In genomic region chr11:76233936-76234703, GRCh38 we compare ENCODE assay signal across 8 cellular contexts. TPM values are rescaled to one million over a fixed set of nuclear protein-coding genes. Genes with fewer than 3 reads are reported as not detected.
DNase-seq lines count a peak whose midpoint lies in the region; ATAC-seq and TF ChIP-seq lines count a peak whose summit lies in the region.

No MANE protein-coding gene starts in this region.

- no peak overlapping the region for H2AK5ac ChIP-seq in mesendoderm (ENCODE audit: low read length)

- TF ChIP-seq POLR2A in upper lobe of left lung (IDR thresholded peaks at IDR 0.05): peak in 1 of 4 donors; percentile 73

- CTCF ChIA-PET in HEK293 (lab: Yijun Ruan, JAX) (interaction anchor here (0.7 to 1.6 kb wide), 7 partner anchors 11 to 81 kb away, joined by 3 to 10 read pairs (median 3); no protein-coding TSS in a partner anchor), SK-N-SH (lab: Yijun Ruan, JAX) (interaction anchor here (0.6 to 5.5 kb wide), 10 partner anchors 9 to 670 kb away, joined by 3 to 91 read pairs (median 3); partner anchors contain the start of gene WNT11)

- DNase-seq in EL (peak; percentile 33), SK-N-SH (peak; percentile 74), mesendoderm (no peak), upper lobe of left lung (peak in 1 of 2 donors; percentile 38), NCI-H1105 (lab: John Stamatoyannopoulos, UW) (no peak)
- no peak for DNase-seq in effector memory CD4-positive, alpha-beta T cell

- H3K4me1 ChIP-seq in HEK293 (ENCODE audit: control insufficient read depth, insufficient read depth, low read length) (no peaks in the 10 kb centered on the region; the same call in 1 of the 2 replicates), SK-N-SH (ENCODE audit: control insufficient read depth in 1 of 2, insufficient read depth in 2 of 2, low read depth in 1 of 2, low read length in 1 of 2) (peaks cover 0 to 35% of the 10 kb centered on the region in 2 experiments; a peak in 2 of 4 replicates), mesendoderm (ENCODE audit: control insufficient read depth, low read depth, low read length) (no peaks in the 10 kb centered on the region), upper lobe of left lung (peaks cover 10 to 23% (median 17%) of the 10 kb centered on the region in 4 donors)
- peaks cover 22% of the 10 kb centered on the region for H3K4me1 ChIP-seq in effector memory CD4-positive, alpha-beta T cell (ENCODE audit: control insufficient read depth, insufficient read depth, low read length, poor library complexity, severe bottlenecking)

- H3K9me3 ChIP-seq in HEK293 (ENCODE audit: control insufficient read depth, insufficient read depth, low read depth, low read length) (no peaks in the 10 kb centered on the region), SK-N-SH (no peaks in the 10 kb centered on the region), upper lobe of left lung (no peaks in the 10 kb centered on the region)
- no peaks in the 10 kb centered on the region for H3K9me3 ChIP-seq in effector memory CD4-positive, alpha-beta T cell (ENCODE audit: control insufficient read depth, low read length)

- H3K79me1 ChIP-seq in mesendoderm (ENCODE audit: low read length): no peaks in the 10 kb centered on the region

- peak overlapping the region; percentile 68 for H3K9ac ChIP-seq in SK-N-SH
- H3K9ac ChIP-seq in mesendoderm (ENCODE audit: low read length): peak overlapping the region; percentile 78

- no peak overlapping the region for H2BK5ac ChIP-seq in mesendoderm (ENCODE audit: low read length)

- H3K4ac ChIP-seq in mesendoderm (ENCODE audit: low read depth, low read length): no peak overlapping the region

- POLR2A ChIA-PET in HEK293 (lab: Yijun Ruan, JAX) (interaction anchor here (1.1 to 1.3 kb wide), 2 partner anchors 8 to 24 kb away, joined by 3 read pairs; no protein-coding TSS in a partner anchor), SK-N-SH (lab: Yijun Ruan, JAX) (interaction anchor here (1.2 kb wide), 1 partner anchor 420 kb away, joined by 3 read pairs; no protein-coding TSS in a partner anchor)

- H4K8ac ChIP-seq in mesendoderm (ENCODE audit: low read depth, low read length): no peak overlapping the region

- H3K4me3 ChIP-seq in HEK293 (ENCODE audit: low read depth, low read length) (no peak overlapping the region), SK-N-SH (ENCODE audit: low read depth in 2 of 2, low read length in 1 of 2) (peak overlapping the region; percentile 94 to 99), mesendoderm (ENCODE audit: low read length) (peak overlapping the region; percentile 80), upper lobe of left lung (peak overlapping the region; percentile 86 to 97 (median 93))
- H3K4me3 ChIP-seq in effector memory CD4-positive, alpha-beta T cell (ENCODE audit: insufficient read depth, low read depth, low read length, poor library complexity, severe bottlenecking): peak overlapping the region; percentile 76

- no peak for TF ChIP-seq CTCF in HEK293 (tag by site-specific recombination; IDR thresholded peaks at IDR 0.05)
- TF ChIP-seq CTCF in SK-N-SH (IDR thresholded peaks at IDR 0.05): no peak
- peak in 3 of 6 experiments; percentile 32 to 42 (median 34) for TF ChIP-seq CTCF in upper lobe of left lung (IDR thresholded peaks at IDR 0.05)

- H3K9me2 ChIP-seq in SK-N-SH: no peaks in the 10 kb centered on the region

- H3F3A ChIP-seq in SK-N-SH (replicated peaks; ENCODE audit: insufficient read depth): peaks cover 3% of the 10 kb centered on the region

- no peak overlapping the region for H3K18ac ChIP-seq in mesendoderm (ENCODE audit: low read length)

- 64% methylated on average over 12 of the region's 17 CpGs for WGBS in SK-N-SH (ENCODE audit: low lambda C conversion rate)
- no CpG with 5 or more reads among the region's 17 CpGs for WGBS in mesendoderm (ENCODE audit: extremely low coverage, insufficient coverage, low lambda C conversion rate)
- WGBS in upper lobe of left lung, 2 donors: 42 to 61% methylated on average over 15 to 17 of the region's 17 CpGs

- H2AFZ ChIP-seq in SK-N-SH (ENCODE audit: low read depth): peak overlapping the region; percentile 85

- H3K27ac ChIP-seq in HEK293 (ENCODE audit: extremely low read depth, low read depth, low read length) (no peak overlapping the region), SK-N-SH (ENCODE audit: low read depth in 2 of 2, low read length in 1 of 2) (peak overlapping the region; percentile 67 to 75; a peak in 3 of 4 replicates), mesendoderm (ENCODE audit: low read depth, low read length) (no peak overlapping the region), upper lobe of left lung (peak overlapping the region; percentile 78 to 89 (median 86))
- no peak overlapping the region for H3K27ac ChIP-seq in effector memory CD4-positive, alpha-beta T cell (ENCODE audit: insufficient read depth, low read length, poor library complexity, severe bottlenecking)

- H3K27me3 ChIP-seq in SK-N-SH (ENCODE audit: insufficient read depth): no peaks in the 10 kb centered on the region
- H3K27me3 ChIP-seq in effector memory CD4-positive, alpha-beta T cell (replicated peaks; ENCODE audit: control insufficient read depth, insufficient read depth, low read length, poor library complexity, severe bottlenecking): no peaks in the 10 kb centered on the region
- no peaks in the 10 kb centered on the region for H3K27me3 ChIP-seq in mesendoderm (ENCODE audit: insufficient read depth, low read length, poor library complexity)
- no peaks in the 10 kb centered on the region for H3K27me3 ChIP-seq in upper lobe of left lung

- no peak overlapping the region for H4K5ac ChIP-seq in mesendoderm (ENCODE audit: low read length)

- no peaks in the 10 kb centered on the region; the same call in 1 of the 2 replicates for H4K20me1 ChIP-seq in SK-N-SH (ENCODE audit: insufficient read depth)

- H3K23ac ChIP-seq in mesendoderm (ENCODE audit: low read length): no peak overlapping the region

- H2BK120ac ChIP-seq in mesendoderm (ENCODE audit: low read depth, low read length): no peak overlapping the region

- H3K4me2 ChIP-seq in SK-N-SH (peak overlapping the region; percentile 87), mesendoderm (ENCODE audit: low read length) (peak overlapping the region; percentile 90)

- peak in 1 of 2 donors; percentile 70 for ATAC-seq in upper lobe of left lung (ENCODE audit: low FRiP score in 2 of 2)
- no peak for ATAC-seq in HG03039 (IDR thresholded peaks at IDR 0.05; ENCODE audit: unreplicated experiment)

- no peaks in the 10 kb centered on the region for H3K79me2 ChIP-seq in SK-N-SH (ENCODE audit: insufficient read depth)
- no peaks in the 10 kb centered on the region for H3K79me2 ChIP-seq in mesendoderm (ENCODE audit: control insufficient read depth, insufficient read depth, low read length)

- H3K36me3 ChIP-seq in HEK293 (ENCODE audit: control insufficient read depth in 2 of 2, insufficient read depth in 1 of 2, low read length in 2 of 2): no peaks in the 10 kb centered on the region
- no peaks in the 10 kb centered on the region for H3K36me3 ChIP-seq in SK-N-SH (replicated peaks in 1 of 2; ENCODE audit: control insufficient read depth in 1 of 2, insufficient read depth in 2 of 2, low read length in 1 of 2)
- H3K36me3 ChIP-seq in effector memory CD4-positive, alpha-beta T cell (ENCODE audit: control insufficient read depth, insufficient read depth, low read length): no peaks in the 10 kb centered on the region
- no peaks in the 10 kb centered on the region for H3K36me3 ChIP-seq in mesendoderm (ENCODE audit: control insufficient read depth, insufficient read depth, low read length)
- no peaks in the 10 kb centered on the region for H3K36me3 ChIP-seq in upper lobe of left lung

- no peak for TF ChIP-seq RAD21 in SK-N-SH (IDR thresholded peaks at IDR 0.05; ENCODE audit: low read length)

- H2BK15ac ChIP-seq in mesendoderm (replicated peaks; ENCODE audit: low read depth): no peak overlapping the region

- H3K56ac ChIP-seq in mesendoderm (ENCODE audit: low read length): peak overlapping the region; percentile 89

- no peak for TF ChIP-seq EP300 in SK-N-SH (IDR thresholded peaks at IDR 0.05; ENCODE audit: borderline replicate concordance in 1 of 2, low read depth in 1 of 2, low read length in 1 of 2)
- TF ChIP-seq EP300 in upper lobe of left lung (IDR thresholded peaks at IDR 0.05): no peak

TF ChIP-seq in HEK293, 187 proteins besides CTCF, POLR2A, EP300 and RAD21:
- TF ChIP-seq ZNF335 (tag by site-specific recombination; conservative IDR thresholded peaks at IDR 0.05) (peak; percentile 63), ZFP69B (tag by site-specific recombination; IDR thresholded peaks at IDR 0.05) (no peak)

TF ChIP-seq in SK-N-SH, 30 proteins besides CTCF, POLR2A, EP300 and RAD21:
- no peak for TF ChIP-seq USF1 (IDR thresholded peaks at IDR 0.05; ENCODE audit: borderline replicate concordance, low read depth)
- TF ChIP-seq JUND (IDR thresholded peaks at IDR 0.05): no peak
- TF ChIP-seq TAF1 (IDR thresholded peaks at IDR 0.05; ENCODE audit: borderline replicate concordance, low read depth, low read length): no peak

RNA-seq across cellular contexts. Expression of gene WNT11, which starts 27.8 kb away (rescaled TPM):
- 0.43 and 0.70 TPM in 2 replicates for polyA plus RNA-seq in SK-N-SH (2012; rRNA removed)
- 0.21 and 0.33 TPM in 2 replicates for polyA plus RNA-seq in SK-N-SH (2012; cell fraction: cytosol; rRNA removed)
- 0.74 and 0.83 TPM in 2 replicates for polyA plus RNA-seq in SK-N-SH (2012; cell fraction: nucleus; rRNA removed)
- polyA plus RNA-seq in mesendoderm (2013, experiment 1 of 2): 0.14 TPM
- polyA plus RNA-seq in mesendoderm (2013, experiment 2 of 2): 0.20 TPM
- 10 to 100 TPM in 1 of 6 donors, 1 to 10 TPM in 5; 1.7 to 12.9 (median 4.1) TPM for total RNA-seq in upper lobe of left lung

Comparison
In these comparisons a context has a peak if more than half of its experiments do, and no peak if none do; other contexts are left out.
1. DNase-seq: peak in EL (single experiment) and SK-N-SH (single experiment); none in effector memory CD4-positive, alpha-beta T cell (0 of 3), mesendoderm (single experiment) and NCI-H1105 (single experiment).
2. H3K27ac ChIP-seq: peak in SK-N-SH (2 of 2) and upper lobe of left lung (4 of 4); none in HEK293 (single experiment), effector memory CD4-positive, alpha-beta T cell (single experiment) and mesendoderm (single experiment).